In the genomic region with DNA sequence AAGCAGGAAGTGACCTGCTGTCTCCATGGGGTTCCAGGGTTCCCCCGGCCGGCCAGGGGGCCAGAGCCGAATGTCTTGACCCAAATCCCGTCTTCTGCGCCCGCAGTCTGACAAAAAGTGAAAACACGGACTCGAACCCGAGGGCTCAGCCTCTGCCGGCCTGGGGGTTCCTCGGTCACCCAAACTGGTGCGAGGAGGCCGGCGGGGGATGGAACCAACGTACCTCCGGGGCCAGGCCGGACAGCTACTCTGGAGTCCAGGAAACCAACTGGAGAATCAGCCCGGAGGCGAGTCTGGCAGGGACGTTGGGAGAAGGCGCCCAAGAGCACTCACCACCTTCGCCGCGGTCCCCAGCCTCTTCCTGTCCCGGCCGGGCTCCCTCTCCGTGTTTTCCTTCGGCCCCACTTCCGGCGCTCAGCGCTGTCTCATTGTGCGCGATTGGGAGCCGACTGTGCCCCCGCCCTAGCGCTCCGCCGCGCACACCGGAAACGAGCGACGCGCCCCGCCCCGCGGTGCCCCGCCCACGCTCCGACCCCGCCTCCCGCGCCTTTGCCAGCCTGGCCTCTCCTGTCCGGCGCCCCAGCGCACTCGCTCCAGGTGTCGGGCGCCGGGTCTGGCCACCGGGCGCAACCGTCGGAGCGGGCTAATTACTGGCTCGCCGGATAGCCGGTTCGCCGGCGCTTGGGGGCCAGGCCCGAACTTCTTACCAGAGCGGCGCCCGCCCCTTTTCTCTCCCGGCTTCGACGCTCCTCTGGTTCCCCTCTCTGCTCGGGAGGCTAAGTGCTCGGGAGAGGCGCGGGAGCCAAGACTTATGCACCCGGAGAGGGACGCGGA, we compare ENCODE assay signal across 8 cellular contexts. TPM values are rescaled to one million over a fixed set of nuclear protein-coding genes. Genes with fewer than 3 reads are reported as not detected.
DNase-seq lines count a peak whose midpoint lies in the region; ATAC-seq and TF ChIP-seq lines count a peak whose summit lies in the region.

TSS of gene TUT7 (minus strand) at position 363 of the 834 bp plus-strand sequence. CDS start 1,211 bp downstream, outside the sequence.

- intact Hi-C loops in breast epithelium (cut with DNase I; ENCODE audit: low total_unique reads): no loop called here

- ATAC-seq in GM18873 (IDR thresholded peaks at IDR 0.05; ENCODE audit: low FRiP score, unreplicated experiment) (peak; percentile 69), HG03135 (IDR thresholded peaks at IDR 0.05; ENCODE audit: unreplicated experiment) (peak; percentile 84)

- no peak for TF ChIP-seq CTCF in AG04449 (IDR thresholded peaks at IDR 0.05; ENCODE audit: insufficient read depth, low read length, missing control alignments)
- TF ChIP-seq CTCF in WERI-Rb-1 (IDR thresholded peaks at IDR 0.05; ENCODE audit: low read depth, low read length): no peak
- peak in 1 of 3 donors; percentile 4 for TF ChIP-seq CTCF in breast epithelium (IDR thresholded peaks at IDR 0.05)

- H3K36me3 ChIP-seq in WERI-Rb-1 (peaks cover 12% of the 10 kb centered on the region), breast epithelium (no peaks in the 10 kb centered on the region), iPS-20b (ENCODE audit: insufficient read depth, low read depth, low read length) (peaks cover 13% of the 10 kb centered on the region)

- H3K4me3 ChIP-seq in AG04449 (ENCODE audit: low read depth, low read length) (peak within 1 kb of the TSS; percentile 98), WERI-Rb-1 (ENCODE audit: low read depth, low read length) (peak within 1 kb of the TSS; percentile 88), breast epithelium (peak within 1 kb of the TSS; percentile 62 to 96 (median 95)), iPS-20b (ENCODE audit: low read length) (peak within 1 kb of the TSS; percentile 97), skin epidermis (peak within 1 kb of the TSS; percentile 66 to 96 (median 93))

- H3K9me3 ChIP-seq in WERI-Rb-1 (ENCODE audit: severe bottlenecking) (no peaks in the 10 kb centered on the region), breast epithelium (no peaks in the 10 kb centered on the region), iPS-20b (ENCODE audit: insufficient read depth, low read depth, low read length) (no peaks in the 10 kb centered on the region)

- H3K27ac ChIP-seq in WERI-Rb-1: peak within 1 kb of the TSS; percentile 88
- H3K27ac ChIP-seq in breast epithelium: peak within 1 kb of the TSS; percentile 92 to 99
- H3K27ac ChIP-seq in iPS-20b (ENCODE audit: low read length): peak within 1 kb of the TSS; percentile 40
- peak within 1 kb of the TSS; percentile 85 to 99 (median 98) for H3K27ac ChIP-seq in skin epidermis

- H3K27me3 ChIP-seq in WERI-Rb-1 (ENCODE audit: insufficient read depth, low read depth, severe bottlenecking) (no peaks in the 10 kb centered on the region), breast epithelium (no peaks in the 10 kb centered on the region), iPS-20b (ENCODE audit: insufficient read depth, low read length) (peaks cover 11% of the 10 kb centered on the region)

- DNase-seq in AG04449 (ENCODE audit: low read depth, low spot score) (peak; percentile 46), NCI-H2196 (lab: John Stamatoyannopoulos, UW; ENCODE audit: unreplicated experiment) (peak; percentile 94), WERI-Rb-1 (peak; percentile 96), breast epithelium (ENCODE audit: low spot score in 2 of 2) (peak; percentile 93 to 95)

- CTCF ChIA-PET in AG04449 (lab: Yijun Ruan, JAX): no interaction called here

- H3K9ac ChIP-seq in iPS-20b (ENCODE audit: low read depth, low read length): peak within 1 kb of the TSS; percentile 83

- peak; percentile 52 for TF ChIP-seq POLR2A in breast epithelium (IDR thresholded peaks at IDR 0.05)

- peaks cover 0 to 12% of the 10 kb centered on the region in 2 donors for H3K4me1 ChIP-seq in breast epithelium
- peaks cover 9% of the 10 kb centered on the region for H3K4me1 ChIP-seq in iPS-20b (ENCODE audit: insufficient read depth, low read length)

- POLR2A ChIA-PET in AG04449 (lab: Yijun Ruan, JAX): interaction anchor here (1.3 kb wide), 1 partner anchor 33 kb away, joined by 3 read pairs; no protein-coding TSS in a partner anchor

RNA-seq across cellular contexts. Expression of gene TUT7, which starts in this region (rescaled TPM):
- total RNA-seq in breast epithelium: 10 to 100 TPM; 59.5 to 95.4 (median 65.2) TPM

Comparison
In these comparisons a context has a peak if more than half of its experiments do, and no peak if none do; other contexts are left out.
1. Peak in every context shown above with its lines: DNase-seq, ATAC-seq, H3K4me3 ChIP-seq and H3K27ac ChIP-seq.
2. DNase-seq: peak in every context shown above with its lines; median percentile 96 in WERI-Rb-1; 94 in NCI-H2196; 94 in breast epithelium; 46 in AG04449.
3. H3K27ac ChIP-seq: peak in every context shown above with its lines; median percentile 98 in skin epidermis; 96 in breast epithelium; 88 in WERI-Rb-1; 40 in iPS-20b.